ENCODE assay signal across 27 cellular contexts in genomic region chr5:18944771-18945170, GRCh38.
"Had no signal": no experiment of that assay in that cellular context is flagged by ENCODE, and none has a peak within 500 bp of the region (broad histone marks: within the 10 kb centered on the region; RNA-seq: fewer than 3 reads in every experiment).

No MANE protein-coding gene starts in this region.

- H3K79me2 ChIP-seq: parathyroid adenoma had no signal

- H3K27ac Mint-ChIP-seq: activated CD4-positive, alpha-beta T cell treated with anti-CD3 and anti-CD28 coated beads, Interleukin-2, amount 10 ng/mL, durations not matched to agents 7 days and 5 days; activated CD8-positive, alpha-beta memory T cell treated with anti-CD3 and anti-CD28 coated beads, Interleukin-2, amount 10 ng/mL, durations not matched to agents 7 days and 5 days; activated CD8-positive, alpha-beta T cell treated with anti-CD3 and anti-CD28 coated beads for 36 hours; activated naive CD8-positive, alpha-beta T cell treated with anti-CD3 and anti-CD28 coated beads, Interleukin-2, amount 50 U/mL, for 24 hours; effector memory CD8-positive, alpha-beta T cell; nephron; T-helper 1 cell treated with Interleukin-12 subunit alpha and Interleukin-12 subunit beta and Interleukin-4 antibody, amounts not matched to agents 30 μg/mL and 1 μg/mL, for 36 hours; type B pancreatic cell had no signal

- H3K27me3 ChIP-seq: dorsolateral prefrontal cortex, esophagus muscularis mucosa, gastroesophageal sphincter, heart left ventricle, neutrophil had no signal

- H3K36me3 Mint-ChIP-seq: activated CD8-positive, alpha-beta memory T cell treated with anti-CD3 and anti-CD28 coated beads, Interleukin-2, amount 10 ng/mL, durations not matched to agents 7 days and 5 days; type B pancreatic cell had no signal

- ATAC-seq: activated CD4-positive, CD25-positive, alpha-beta regulatory T cell treated with anti-CD3 and anti-CD28 coated beads, Interleukin-2, amount 50 U/mL, for 24 hours; activated CD8-positive, alpha-beta memory T cell treated with anti-CD3 and anti-CD28 coated beads, Interleukin-2, amount 10 ng/mL, durations not matched to agents 7 days and 5 days; activated CD8-positive, alpha-beta T cell treated with anti-CD3 and anti-CD28 coated beads for 36 hours; activated naive CD8-positive, alpha-beta T cell treated with anti-CD3 and anti-CD28 coated beads, Interleukin-2, amount 50 U/mL, for 24 hours; effector memory CD8-positive, alpha-beta T cell; gastroesophageal sphincter; heart left ventricle; left cardiac atrium; right cardiac atrium had no signal

- H2AFZ ChIP-seq: parathyroid adenoma had no signal

- H3K9me3 ChIP-seq: neutrophil, thoracic aorta had no signal

- H3K27me3 Mint-ChIP-seq: activated CD4-positive, alpha-beta T cell treated with anti-CD3 and anti-CD28 coated beads, Interleukin-2, amount 10 ng/mL, durations not matched to agents 7 days and 5 days; activated CD8-positive, alpha-beta memory T cell treated with anti-CD3 and anti-CD28 coated beads, Interleukin-2, amount 10 ng/mL, durations not matched to agents 7 days and 5 days; activated CD8-positive, alpha-beta T cell treated with anti-CD3 and anti-CD28 coated beads for 36 hours; activated naive CD8-positive, alpha-beta T cell treated with anti-CD3 and anti-CD28 coated beads, Interleukin-2, amount 50 U/mL, for 24 hours; central memory CD8-positive, alpha-beta T cell; effector memory CD8-positive, alpha-beta T cell; type B pancreatic cell had no signal

- H3K4me1 Mint-ChIP-seq: activated CD4-positive, alpha-beta T cell treated with anti-CD3 and anti-CD28 coated beads, Interleukin-2, amount 10 ng/mL, durations not matched to agents 7 days and 5 days; activated CD8-positive, alpha-beta memory T cell treated with anti-CD3 and anti-CD28 coated beads, Interleukin-2, amount 10 ng/mL, durations not matched to agents 7 days and 5 days; activated naive CD8-positive, alpha-beta T cell treated with anti-CD3 and anti-CD28 coated beads, Interleukin-2, amount 50 U/mL, for 24 hours; central memory CD8-positive, alpha-beta T cell; nephron had no signal

- H3K27ac ChIP-seq: dorsolateral prefrontal cortex, esophagus muscularis mucosa, gastroesophageal sphincter, heart left ventricle, neutrophil, parathyroid adenoma, thoracic aorta, VCaP had no signal

- H3K9me3 Mint-ChIP-seq: nephron, type B pancreatic cell had no signal

- H3K4me3 Mint-ChIP-seq: activated CD4-positive, alpha-beta T cell treated with anti-CD3 and anti-CD28 coated beads, Interleukin-2, amount 10 ng/mL, durations not matched to agents 7 days and 5 days; activated CD8-positive, alpha-beta memory T cell treated with anti-CD3 and anti-CD28 coated beads, Interleukin-2, amount 10 ng/mL, durations not matched to agents 7 days and 5 days; activated CD8-positive, alpha-beta T cell treated with anti-CD3 and anti-CD28 coated beads for 36 hours; activated naive CD8-positive, alpha-beta T cell treated with anti-CD3 and anti-CD28 coated beads, Interleukin-2, amount 50 U/mL, for 24 hours; central memory CD8-positive, alpha-beta T cell; effector memory CD8-positive, alpha-beta T cell; nephron; T-helper 1 cell treated with Interleukin-12 subunit alpha and Interleukin-12 subunit beta and Interleukin-4 antibody, amounts not matched to agents 30 μg/mL and 1 μg/mL, for 36 hours; type B pancreatic cell had no signal

- H3K9ac ChIP-seq: parathyroid adenoma had no signal

- H3K4me3 ChIP-seq: dorsolateral prefrontal cortex, esophagus muscularis mucosa, gastroesophageal sphincter, heart left ventricle, thoracic aorta had no signal

- H3K36me3 ChIP-seq: esophagus muscularis mucosa, gastroesophageal sphincter, heart left ventricle, neutrophil, thoracic aorta had no signal

- H3K4me1 ChIP-seq: esophagus muscularis mucosa, gastroesophageal sphincter, heart left ventricle, parathyroid adenoma had no signal

- DNase-seq: activated CD4-positive, alpha-beta T cell treated with anti-CD3 and anti-CD28 coated beads, Interleukin-2, amount 10 ng/mL, durations not matched to agents 7 days and 5 days; activated CD8-positive, alpha-beta memory T cell treated with anti-CD3 and anti-CD28 coated beads, Interleukin-2, amount 10 ng/mL, durations not matched to agents 7 days and 5 days; activated CD8-positive, alpha-beta T cell treated with anti-CD3 and anti-CD28 coated beads for 36 hours; activated gamma-delta T cell; activated naive CD4-positive, alpha-beta T cell treated with anti-CD3 and anti-CD28 coated beads, Interleukin-2, amount 50 U/mL, for 16 hours; activated naive CD8-positive, alpha-beta T cell treated with anti-CD3 and anti-CD28 coated beads, Interleukin-2, amount 50 U/mL, for 24 hours; activated T-cell treated with anti-CD3 and anti-CD28 coated beads for 4 hours; dorsolateral prefrontal cortex; effector memory CD8-positive, alpha-beta T cell; heart left ventricle; islet precursor cell; left cardiac atrium; mesenchymal stem cell; right cardiac atrium; stimulated activated CD4-positive, alpha-beta T cell treated with anti-CD3 and anti-CD28 coated beads, Interleukin-4, amount 100 ng/mL, for 24 hours; stimulated activated naive CD4-positive, alpha-beta T cell treated with Interleukin-2 at 50 U/mL for 16 hours had no signal
